Comparison of ENCODE assay signal across 20 cellular contexts in the genomic region with DNA sequence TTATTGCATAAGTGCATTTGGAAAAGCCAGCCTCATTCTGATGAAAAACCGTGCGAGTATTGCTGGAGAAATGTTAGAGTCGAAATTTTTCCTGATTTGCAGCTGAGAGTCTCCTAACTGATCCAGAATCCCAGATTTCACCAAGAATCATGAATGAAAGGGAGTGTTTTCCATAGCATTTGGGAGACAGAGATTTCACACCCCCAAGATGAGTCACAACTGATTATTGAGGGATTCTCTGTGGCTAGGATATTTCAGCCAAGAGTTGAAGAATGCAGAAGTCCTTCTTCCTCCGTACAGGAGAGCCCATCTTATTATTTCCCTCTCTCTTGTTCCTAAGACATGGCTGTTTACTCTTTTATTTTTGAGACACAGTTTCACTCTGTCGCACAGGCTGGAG.
A peak's percentile ranks its signal among the peaks of the same experiment; 100 is the strongest.
DNase-seq lines count a peak whose midpoint lies in the region; ATAC-seq and TF ChIP-seq lines count a peak whose summit lies in the region.
"Had no signal": no experiment of that assay in that cellular context is flagged by ENCODE, and none has a peak within 500 bp of the region (broad histone marks: within the 10 kb centered on the region; RNA-seq: fewer than 3 reads in every experiment).

No MANE protein-coding gene starts in this region.

- ATAC-seq in GM21423 (IDR thresholded peaks at IDR 0.05; ENCODE audit: unreplicated experiment): no peak
- no peak for ATAC-seq in left cardiac atrium
- ATAC-seq: body of pancreas; esophagus mucosa; natural killer cell treated with Interleukin-12 subunit alpha and Interleukin-12 subunit beta and Interleukin-15 and Interleukin-18, amount 100 ng/mL, for 72 hours had no signal

- no peak for TF ChIP-seq POLR2A in prostate gland (IDR thresholded peaks at IDR 0.05)

- intact Hi-C loops in left cardiac atrium (cut with DNase I) (no loop called here), prostate gland (cut with DNase I) (no loop called here)

- DNase-seq in AG10803 (ENCODE audit: low read depth) (peak; percentile 53), HT1080 (ENCODE audit: low read depth) (peak; percentile 29), astrocyte of the hippocampus (ENCODE audit: low read depth, low spot score) (peak; percentile 54), iris pigment epithelial cell (ENCODE audit: low read depth) (peak; percentile 47), NCI-H146 treated with DMSO at 0.1 percent for 48 hours (lab: John Stamatoyannopoulos, UW; ENCODE audit: unreplicated experiment) (no peak), left cardiac atrium (no peak), prostate gland (ENCODE audit: low spot score) (no peak)
- DNase-seq: body of pancreas; effector memory CD4-positive, alpha-beta T cell; Karpas-422; NCI-H1105; NCI-H2029 treated with DMSO at 0.1 percent for 48 hours; NCI-H446 treated with DMSO at 0.1 percent for 48 hours; SHP77 treated with DMSO at 0.1 percent for 48 hours; sigmoid colon; T-helper 1 cell had no signal

- no peak overlapping the region for H3K4me3 ChIP-seq in AG10803 (ENCODE audit: low read length)
- no peak overlapping the region for H3K4me3 ChIP-seq in prostate gland
- H3K4me3 ChIP-seq: body of pancreas, sigmoid colon, suprapubic skin had no signal

- WGBS in prostate gland: 83% methylated on average over 5 of the region's 5 CpGs

- no peaks in the 10 kb centered on the region for H3K36me3 ChIP-seq in prostate gland
- H3K36me3 ChIP-seq: sigmoid colon, suprapubic skin had no signal

- no peaks in the 10 kb centered on the region for H3K27me3 ChIP-seq in prostate gland (replicated peaks; ENCODE audit: insufficient read depth)
- H3K27me3 ChIP-seq: body of pancreas, sigmoid colon, suprapubic skin had no signal

- no peaks in the 10 kb centered on the region for H3K4me1 ChIP-seq in prostate gland (replicated peaks)
- H3K4me1 ChIP-seq: body of pancreas, sigmoid colon, suprapubic skin had no signal

- no peak overlapping the region for H3K27ac ChIP-seq in prostate gland
- H3K27ac ChIP-seq: body of pancreas, sigmoid colon, suprapubic skin had no signal

- TF ChIP-seq CTCF in AG10803 (conservative IDR thresholded peaks at IDR 0.05; ENCODE audit: low read length): no peak
- TF ChIP-seq CTCF in prostate gland (IDR thresholded peaks at IDR 0.05): no peak

- no peaks in the 10 kb centered on the region for H3K9me3 ChIP-seq in prostate gland
- H3K9me3 ChIP-seq: body of pancreas, sigmoid colon, suprapubic skin had no signal

Comparison
In these comparisons a context has a peak if more than half of its experiments do, and no peak if none do; other contexts are left out.
1. DNase-seq: peak in AG10803 (single experiment), HT1080 (single experiment), astrocyte of the hippocampus (single experiment) and iris pigment epithelial cell (single experiment); none in NCI-H146 treated with DMSO at 0.1 percent for 48 hours (single experiment), left cardiac atrium (single experiment) and prostate gland (single experiment).